Comparison of ENCODE assay signal across 12 cellular contexts in genomic region chr12:93315385-93315906, GRCh38.
"Had no signal": no experiment of that assay in that cellular context is flagged by ENCODE, and none has a peak within 500 bp of the region (broad histone marks: within the 10 kb centered on the region; RNA-seq: fewer than 3 reads in every experiment).

No MANE protein-coding gene starts in this region.

- H3K36me3 ChIP-seq: pancreas, tibial nerve had no signal

- H3K9me3 ChIP-seq: pancreas, tibial nerve had no signal

- H3K4me1 Mint-ChIP-seq: stimulated activated effector memory CD8-positive, alpha-beta T cell treated with anti-CD3 and anti-CD28 coated beads, Interleukin-12 subunit alpha, Interleukin-12 subunit beta, amount 100 ng/mL, for 72 hours had no signal

- H3K4me3 Mint-ChIP-seq: activated naive CD4-positive, alpha-beta T cell treated with anti-CD3 and anti-CD28 coated beads for 36 hours; naive thymus-derived CD4-positive, alpha-beta T cell; stimulated activated effector memory CD8-positive, alpha-beta T cell treated with anti-CD3 and anti-CD28 coated beads, Interleukin-12 subunit alpha, Interleukin-12 subunit beta, amount 100 ng/mL, for 72 hours had no signal

- H3K27ac Mint-ChIP-seq: activated naive CD4-positive, alpha-beta T cell treated with anti-CD3 and anti-CD28 coated beads for 36 hours; stimulated activated effector memory CD8-positive, alpha-beta T cell treated with anti-CD3 and anti-CD28 coated beads, Interleukin-12 subunit alpha, Interleukin-12 subunit beta, amount 100 ng/mL, for 72 hours had no signal

- H3K9me3 Mint-ChIP-seq: activated naive CD4-positive, alpha-beta T cell treated with anti-CD3 and anti-CD28 coated beads for 36 hours; stimulated activated effector memory CD8-positive, alpha-beta T cell treated with anti-CD3 and anti-CD28 coated beads, Interleukin-12 subunit alpha, Interleukin-12 subunit beta, amount 100 ng/mL, for 72 hours had no signal

- H3K36me3 Mint-ChIP-seq: naive thymus-derived CD4-positive, alpha-beta T cell; stimulated activated effector memory CD8-positive, alpha-beta T cell treated with anti-CD3 and anti-CD28 coated beads, Interleukin-12 subunit alpha, Interleukin-12 subunit beta, amount 100 ng/mL, for 72 hours had no signal

- H3K27me3 ChIP-seq: dorsolateral prefrontal cortex, pancreas, tibial nerve had no signal

- ATAC-seq: activated CD4-positive, CD25-positive, alpha-beta regulatory T cell treated with anti-CD3 and anti-CD28 coated beads, Interleukin-2, amount 50 U/mL, for 24 hours; naive thymus-derived CD4-positive, alpha-beta T cell; stimulated activated effector memory CD8-positive, alpha-beta T cell treated with anti-CD3 and anti-CD28 coated beads, Interleukin-12 subunit alpha, Interleukin-12 subunit beta, amount 100 ng/mL, for 72 hours had no signal

- H3K4me1 ChIP-seq: pancreas, tibial nerve had no signal

- H3K4me3 ChIP-seq: dorsolateral prefrontal cortex, lung, pancreas, tibial nerve had no signal

- DNase-seq: activated CD4-positive, alpha-beta T cell treated with anti-CD3 and anti-CD28 coated beads, Interleukin-2, amount 50 U/mL, for 4 hours; activated naive CD4-positive, alpha-beta T cell treated with anti-CD3 and anti-CD28 coated beads for 36 hours; activated T-cell treated with anti-CD3 and anti-CD28 coated beads for 4 hours; dorsolateral prefrontal cortex; midbrain; naive thymus-derived CD4-positive, alpha-beta T cell; T-helper 9 cell had no signal

- H3K27ac ChIP-seq: dorsolateral prefrontal cortex, pancreas had no signal
